13 cellular contexts compared by ENCODE assay signal in the genomic region with DNA sequence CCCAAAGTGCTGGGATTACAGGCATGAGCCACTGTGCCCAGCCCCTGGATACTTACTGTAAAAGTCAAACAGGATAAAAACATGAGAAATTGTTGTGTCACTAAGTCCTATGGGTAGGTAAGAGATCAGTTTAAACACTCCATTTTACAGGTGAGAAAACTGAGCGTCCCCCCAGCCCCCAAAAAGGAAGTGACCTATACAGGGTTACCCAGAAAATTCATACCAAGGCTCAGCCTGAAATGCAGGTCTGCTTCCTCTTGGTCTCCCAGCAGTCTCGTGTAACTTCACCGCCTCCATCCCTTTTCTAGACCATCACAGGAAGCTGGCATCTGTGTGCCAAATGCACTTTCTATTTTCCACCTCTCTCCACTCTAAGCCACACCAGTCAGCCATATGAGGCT. TPM values are rescaled to one million over a fixed set of nuclear protein-coding genes. Genes with fewer than 3 reads are reported as not detected.
A peak's percentile ranks its signal among the peaks of the same experiment; 100 is the strongest.
DNase-seq lines count a peak whose midpoint lies in the region; ATAC-seq and TF ChIP-seq lines count a peak whose summit lies in the region.
"Had no signal": no experiment of that assay in that cellular context is flagged by ENCODE, and none has a peak within 500 bp of the region (broad histone marks: within the 10 kb centered on the region; RNA-seq: fewer than 3 reads in every experiment).

No MANE protein-coding gene starts in this region.

- H3K36me3 ChIP-seq in heart right ventricle (peaks cover 0 to 9% (median 0%) of the 10 kb centered on the region in 9 donors), upper lobe of left lung (no peaks in the 10 kb centered on the region)
- H3K36me3 ChIP-seq: neural progenitor cell had no signal

- H3K4me3 ChIP-seq in heart right ventricle (no peak overlapping the region), upper lobe of left lung (no peak overlapping the region)
- H3K4me3 ChIP-seq: neural progenitor cell had no signal

- H3K9me3 Mint-ChIP-seq in brain (peaks cover 0 to 7% (median 0%) of the 10 kb centered on the region in 5 experiments), T-cell (no peaks in the 10 kb centered on the region)
- H3K9me3 Mint-ChIP-seq: activated B cell treated with CpG ODN at 0.5 μM for 24 hours, neural progenitor cell had no signal

- H3K4me1 ChIP-seq in heart right ventricle (peaks cover 20 to 80% (median 65%) of the 10 kb centered on the region in 9 donors), upper lobe of left lung (peaks cover 26 to 38% (median 29%) of the 10 kb centered on the region in 4 donors)

- 50 to 63% methylated on average over 3 of the region's 3 CpGs for WGBS in heart right ventricle, 2 donors
- 55 to 59% methylated on average over 3 of the region's 3 CpGs for WGBS in upper lobe of left lung, 2 donors

- intact Hi-C loops in heart right ventricle (cut with DNase I): loop anchor here in 3 of 10 donors (2.0 to 5.0 kb wide), 3 partner anchors 39 to 56 kb away; partner anchors contain the start of gene TMOD1 (in 1 of the 3)
- intact Hi-C loops in left cardiac atrium (cut with DNase I): loop anchor here in 1 of 2 donors (5.0 kb wide), 2 partner anchors 39 to 56 kb away; partner anchors contain the start of gene TMOD1

- POLR2A ChIA-PET in T-cell (lab: Charles Lee): no interaction called here

- H3K27ac Mint-ChIP-seq in brain (peak overlapping the region in 4 of 5 experiments; percentile 10 to 36 (median 28)), T-cell (no peak overlapping the region)
- H3K27ac Mint-ChIP-seq: activated B cell treated with CpG ODN at 0.5 μM for 24 hours, IgD-negative memory B cell, neural progenitor cell had no signal

- H3K9me3 ChIP-seq in heart right ventricle (no peaks in the 10 kb centered on the region), upper lobe of left lung (no peaks in the 10 kb centered on the region)

- H3K4me3 Mint-ChIP-seq in brain (no peak overlapping the region), T-cell (no peak overlapping the region)
- H3K4me3 Mint-ChIP-seq: activated B cell treated with CpG ODN at 0.5 μM for 24 hours, IgD-negative memory B cell, neural progenitor cell had no signal

- H3K4me1 Mint-ChIP-seq in brain (peaks cover 9% of the 10 kb centered on the region), T-cell (peaks cover 4 to 6% (median 5%) of the 10 kb centered on the region in 3 donors)
- H3K4me1 Mint-ChIP-seq: activated B cell treated with CpG ODN at 0.5 μM for 24 hours had no signal

- no peak for DNase-seq in heart right ventricle
- no peak for DNase-seq in left cardiac atrium
- no peak for DNase-seq in upper lobe of left lung
- no peak for DNase-seq in T-cell
- no peak for DNase-seq in NCI-H345 treated with DMSO at 0.1 percent for 48 hours (lab: John Stamatoyannopoulos, UW; ENCODE audit: unreplicated experiment)
- DNase-seq: activated B cell treated with CpG ODN at 0.5 μM for 24 hours, glutamatergic neuron, NCI-H82 had no signal

- CTCF ChIA-PET in T-cell (lab: Charles Lee): interaction anchor here in 1 of 2 donors (0.7 kb wide), 1 partner anchor 14 kb away, joined by 6 read pairs; no protein-coding TSS in a partner anchor

- H3K36me3 Mint-ChIP-seq in brain (no peaks in the 10 kb centered on the region), T-cell (no peaks in the 10 kb centered on the region)
- H3K36me3 Mint-ChIP-seq: neural progenitor cell had no signal

- no peaks in the 10 kb centered on the region for H3K27me3 ChIP-seq in heart right ventricle
- H3K27me3 ChIP-seq in upper lobe of left lung: no peaks in the 10 kb centered on the region
- H3K27me3 ChIP-seq: neural progenitor cell had no signal

- no peak for ATAC-seq in heart right ventricle
- no peak for ATAC-seq in left cardiac atrium
- ATAC-seq in HG02884 (IDR thresholded peaks at IDR 0.05; ENCODE audit: unreplicated experiment): peak; percentile 23
- ATAC-seq in upper lobe of left lung (ENCODE audit: low FRiP score in 2 of 2): no peak
- ATAC-seq in T-cell (replicated peaks in 1 of 4): no peak
- ATAC-seq in HG03108 (IDR thresholded peaks at IDR 0.05; ENCODE audit: unreplicated experiment): no peak

- TF ChIP-seq CTCF in heart right ventricle (IDR thresholded peaks at IDR 0.05) (no peak), brain (conservative IDR thresholded peaks at IDR 0.05) (no peak), upper lobe of left lung (IDR thresholded peaks at IDR 0.05) (no peak)

- TF ChIP-seq POLR2A in upper lobe of left lung (IDR thresholded peaks at IDR 0.05): no peak

- peak overlapping the region; percentile 26 to 90 (median 83) for H3K27ac ChIP-seq in heart right ventricle
- H3K27ac ChIP-seq in upper lobe of left lung: peak overlapping the region; percentile 56 to 88 (median 74)
- H3K27ac ChIP-seq: neural progenitor cell had no signal

- peaks cover 21% of the 10 kb centered on the region for H3K27me3 Mint-ChIP-seq in brain
- peaks cover 33 to 45% of the 10 kb centered on the region in 2 donors for H3K27me3 Mint-ChIP-seq in T-cell

- no peak for TF ChIP-seq EP300 in upper lobe of left lung (IDR thresholded peaks at IDR 0.05)

RNA-seq across cellular contexts. Expression of gene TMOD1, which starts 57.2 kb away (rescaled TPM):
- total RNA-seq in heart right ventricle (100 to 1,000 TPM; 164 to 203 (median 181) TPM), left cardiac atrium (100 to 1,000 TPM; 142 to 149 TPM), upper lobe of left lung (10 to 100 TPM in 1 of 6 donors, 1 to 10 TPM in 5; 4.4 to 12.6 (median 8.8) TPM), T-cell (1 to 10 TPM in 4 of 5 donors, under 1 TPM in 1; 0.70 to 1.9 (median 1.3) TPM)
- polyA plus RNA-seq in heart right ventricle (10 to 100 TPM; 83.7 to 89.1 TPM), brain (ENCODE audit: insufficient read depth, low read depth, low replicate concordance) (29.7 TPM)

Comparison
In these comparisons a context has a peak if more than half of its experiments do, and no peak if none do; other contexts are left out.
1. H3K27ac Mint-ChIP-seq: peak in brain (4 of 5); none in T-cell (0 of 2).
2. RNA of gene TMOD1, which starts 57.2 kb away (total RNA-seq): 164 to 203 TPM in heart right ventricle and 142 to 149 TPM in left cardiac atrium; 4.4 to 12.6 TPM in upper lobe of left lung and 0.70 to 1.9 TPM in T-cell; every median in the first group is over 10 times any median in the second.